ENCODE assay signal across 15 cellular contexts in the genomic region with DNA sequence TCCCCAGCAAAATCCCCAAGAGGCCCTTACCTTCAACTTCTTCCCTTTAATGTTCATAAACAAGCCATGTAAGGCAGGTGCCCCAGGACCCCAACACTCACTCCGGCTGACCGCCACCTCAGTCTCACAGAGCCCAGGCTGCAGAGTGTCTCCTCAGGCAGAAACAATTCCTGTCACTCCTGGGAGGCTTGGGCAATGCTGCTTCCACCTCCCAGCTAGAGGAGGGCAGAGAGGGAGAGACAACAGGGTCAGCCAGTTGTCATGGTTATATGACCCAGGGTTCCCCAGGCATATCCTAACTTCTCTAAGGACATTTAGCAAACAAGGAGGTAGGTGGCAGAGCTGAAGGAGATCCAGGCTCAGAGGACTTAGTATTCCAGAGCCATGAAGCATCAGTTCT. TPM values are rescaled to one million over a fixed set of nuclear protein-coding genes. Genes with fewer than 3 reads are reported as not detected.
DNase-seq lines count a peak whose midpoint lies in the region; ATAC-seq and TF ChIP-seq lines count a peak whose summit lies in the region.
"Had no signal": no experiment of that assay in that cellular context is flagged by ENCODE, and none has a peak within 500 bp of the region (broad histone marks: within the 10 kb centered on the region; RNA-seq: fewer than 3 reads in every experiment).

A gene with protein sequence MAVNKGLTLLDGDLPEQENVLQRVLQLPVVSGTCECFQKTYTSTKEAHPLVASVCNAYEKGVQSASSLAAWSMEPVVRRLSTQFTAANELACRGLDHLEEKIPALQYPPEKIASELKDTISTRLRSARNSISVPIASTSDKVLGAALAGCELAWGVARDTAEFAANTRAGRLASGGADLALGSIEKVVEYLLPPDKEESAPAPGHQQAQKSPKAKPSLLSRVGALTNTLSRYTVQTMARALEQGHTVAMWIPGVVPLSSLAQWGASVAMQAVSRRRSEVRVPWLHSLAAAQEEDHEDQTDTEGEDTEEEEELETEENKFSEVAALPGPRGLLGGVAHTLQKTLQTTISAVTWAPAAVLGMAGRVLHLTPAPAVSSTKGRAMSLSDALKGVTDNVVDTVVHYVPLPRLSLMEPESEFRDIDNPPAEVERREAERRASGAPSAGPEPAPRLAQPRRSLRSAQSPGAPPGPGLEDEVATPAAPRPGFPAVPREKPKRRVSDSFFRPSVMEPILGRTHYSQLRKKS (minus strand): TSS at position 147 of the 400 bp plus-strand sequence. CDS start 1,878 bp downstream, outside the sequence.

- H3K27me3 ChIP-seq in body of pancreas, result no peaks in the 10 kb centered on the region
- no peaks in the 10 kb centered on the region for H3K27me3 ChIP-seq in prostate gland (replicated peaks; ENCODE audit: insufficient read depth)
- H3K27me3 ChIP-seq: uterus had no signal

- no peaks in the 10 kb centered on the region for H3K27me3 Mint-ChIP-seq in type B pancreatic cell
- peaks cover 10% of the 10 kb centered on the region for H3K27me3 Mint-ChIP-seq in activated CD8-positive, alpha-beta T cell treated with anti-CD3 and anti-CD28 coated beads, Interleukin-2, amount 10 ng/mL, durations not matched to agents 7 days and 5 days (ENCODE audit: low read depth)

- H3K36me3 Mint-ChIP-seq in type B pancreatic cell, result no peaks in the 10 kb centered on the region
- no peaks in the 10 kb centered on the region for H3K36me3 Mint-ChIP-seq in activated CD8-positive, alpha-beta T cell treated with anti-CD3 and anti-CD28 coated beads, Interleukin-2, amount 10 ng/mL, durations not matched to agents 7 days and 5 days (ENCODE audit: low read depth)

- H3K9me3 Mint-ChIP-seq in type B pancreatic cell, result no peaks in the 10 kb centered on the region
- H3K9me3 Mint-ChIP-seq in activated CD8-positive, alpha-beta T cell treated with anti-CD3 and anti-CD28 coated beads, Interleukin-2, amount 10 ng/mL, durations not matched to agents 7 days and 5 days (ENCODE audit: insufficient read depth), result no peaks in the 10 kb centered on the region

- H3K4me3 Mint-ChIP-seq in type B pancreatic cell, result no peak within 1 kb of the TSS
- H3K4me3 Mint-ChIP-seq in activated CD8-positive, alpha-beta T cell treated with anti-CD3 and anti-CD28 coated beads, Interleukin-2, amount 10 ng/mL, durations not matched to agents 7 days and 5 days, result no peak within 1 kb of the TSS

- intact Hi-C loops in body of pancreas (cut with DNase I), result no loop called here
- intact Hi-C loops in prostate gland (cut with DNase I), result no loop called here

- no peak within 1 kb of the TSS for H3K4me3 ChIP-seq in body of pancreas
- no peak within 1 kb of the TSS for H3K4me3 ChIP-seq in prostate gland
- H3K4me3 ChIP-seq: mucosa of descending colon, uterus had no signal

- TF ChIP-seq CTCF in body of pancreas (IDR thresholded peaks at IDR 0.05), result no peak
- no peak for TF ChIP-seq CTCF in prostate gland (IDR thresholded peaks at IDR 0.05)
- no peak for TF ChIP-seq CTCF in type B pancreatic cell (conservative IDR thresholded peaks at IDR 0.05)

- TF ChIP-seq POLR2A in body of pancreas (IDR thresholded peaks at IDR 0.05) (no peak), prostate gland (IDR thresholded peaks at IDR 0.05) (no peak)

- 94 to 100% methylated on average over 2 of the region's 2 CpGs for WGBS in body of pancreas, 2 donors
- 97% methylated on average over 2 of the region's 2 CpGs for WGBS in prostate gland

- H3K9me3 ChIP-seq in body of pancreas, result no peaks in the 10 kb centered on the region
- no peaks in the 10 kb centered on the region for H3K9me3 ChIP-seq in prostate gland
- H3K9me3 ChIP-seq: mucosa of descending colon, uterus had no signal

- POLR2A ChIA-PET in activated CD8-positive, alpha-beta T cell treated with anti-CD3 and anti-CD28 coated beads, Interleukin-2, amount 10 ng/mL, durations not matched to agents 7 days and 5 days (lab: Charles Lee), result no interaction called here

- ATAC-seq in body of pancreas (no peak), left lobe of liver (peak; percentile 62), HG02763 (IDR thresholded peaks at IDR 0.05; ENCODE audit: unreplicated experiment) (no peak)
- no peak for ATAC-seq in activated CD8-positive, alpha-beta T cell treated with anti-CD3 and anti-CD28 coated beads, Interleukin-2, amount 10 ng/mL, durations not matched to agents 7 days and 5 days
- ATAC-seq: mucosa of descending colon had no signal

- H3K4me1 Mint-ChIP-seq in type B pancreatic cell (ENCODE audit: unreplicated experiment), result no peaks in the 10 kb centered on the region
- no peaks in the 10 kb centered on the region for H3K4me1 Mint-ChIP-seq in activated CD8-positive, alpha-beta T cell treated with anti-CD3 and anti-CD28 coated beads, Interleukin-2, amount 10 ng/mL, durations not matched to agents 7 days and 5 days (ENCODE audit: low read depth)

- H3K36me3 ChIP-seq in body of pancreas (replicated peaks in 1 of 2; ENCODE audit: insufficient read depth in 1 of 2, low read depth in 2 of 2) (no peaks in the 10 kb centered on the region), prostate gland (no peaks in the 10 kb centered on the region)
- H3K36me3 ChIP-seq: uterus had no signal

- DNase-seq in body of pancreas (no peak), left lobe of liver (ENCODE audit: low spot score) (peak; percentile 68), prostate gland (ENCODE audit: low spot score) (no peak), type B pancreatic cell (ENCODE audit: extremely low spot score, unreplicated experiment) (no peak)
- no peak for DNase-seq in activated T-cell treated with anti-CD3 and anti-CD28 coated beads, Interleukin-2, amount 50 U/mL, for 48 hours
- no peak for DNase-seq in activated CD8-positive, alpha-beta T cell treated with anti-CD3 and anti-CD28 coated beads, Interleukin-2, amount 10 ng/mL, durations not matched to agents 7 days and 5 days
- DNase-seq: activated gamma-delta T cell; DMS79 treated with DMSO at 0.1 percent for 48 hours; mucosa of descending colon; NCI-H2029; NCI-H526; stimulated activated CD4-positive, alpha-beta T cell treated with anti-CD3 and anti-CD28 coated beads, Interleukin-1b, Interleukin-23, amount 100 ng/mL, for 48 hours; uterus had no signal

- CTCF ChIA-PET in activated CD8-positive, alpha-beta T cell treated with anti-CD3 and anti-CD28 coated beads, Interleukin-2, amount 10 ng/mL, durations not matched to agents 7 days and 5 days (lab: Charles Lee), result no interaction called here

- peak within 1 kb of the TSS; percentile 3 for H3K27ac Mint-ChIP-seq in type B pancreatic cell
- no peak within 1 kb of the TSS for H3K27ac Mint-ChIP-seq in activated CD8-positive, alpha-beta T cell treated with anti-CD3 and anti-CD28 coated beads, Interleukin-2, amount 10 ng/mL, durations not matched to agents 7 days and 5 days

- peaks cover 43% of the 10 kb centered on the region for H3K4me1 ChIP-seq in body of pancreas
- H3K4me1 ChIP-seq in prostate gland (replicated peaks), result peaks cover 8% of the 10 kb centered on the region
- H3K4me1 ChIP-seq: uterus had no signal

- H3K27ac ChIP-seq in body of pancreas, result peak within 1 kb of the TSS; percentile 77 to 95 (median 90)
- H3K27ac ChIP-seq in prostate gland, result peak within 1 kb of the TSS; percentile 22 to 39

RNA-seq across cellular contexts. Expression of the gene that starts here (rescaled TPM):
- total RNA-seq in body of pancreas (100 to 1,000 TPM in 1 of 2 donors, 10 to 100 TPM in 1; 13.0 to 277 TPM), left lobe of liver (38.1 TPM), prostate gland (1 to 10 TPM; 1.5 to 3.6 TPM), type B pancreatic cell (ENCODE audit: low replicate concordance) (0.55 and 0.58 TPM in 2 replicates)
- total RNA-seq in activated CD8-positive, alpha-beta T cell treated with anti-CD3 and anti-CD28 coated beads, Interleukin-2, amount 10 ng/mL, durations not matched to agents 7 days and 5 days, result not detected
- total RNA-seq: H1 had no signal
